Comparison of ENCODE assay signal across 1 cellular context in genomic region chrX:50858548-50858947, GRCh38.
TF ChIP-seq lines count a peak whose summit lies in the region.

No MANE protein-coding gene starts in this region.

TF ChIP-seq in liver, 16 proteins besides CTCF, POLR2A, EP300 and RAD21 (continued from another document):
- TF ChIP-seq REST (IDR thresholded peaks at IDR 0.05) (no peak), GABPA (IDR thresholded peaks at IDR 0.05 in 1 of 2, conservative IDR thresholded peaks at IDR 0.05 in 1 of 2) (no peak), HNF4A (conservative IDR thresholded peaks at IDR 0.05) (peak; percentile 35 to 36), JUND (IDR thresholded peaks at IDR 0.05) (no peak), EGR1 (IDR thresholded peaks at IDR 0.05; ENCODE audit: low read depth in 2 of 2) (no peak), FOXA2 (IDR thresholded peaks at IDR 0.05) (peak; percentile 34), TAF1 (conservative IDR thresholded peaks at IDR 0.05) (no peak), FOXA1 (IDR thresholded peaks at IDR 0.05) (no peak), NR2F2 (IDR thresholded peaks at IDR 0.05) (no peak)
- TF ChIP-seq, protein P1, sequence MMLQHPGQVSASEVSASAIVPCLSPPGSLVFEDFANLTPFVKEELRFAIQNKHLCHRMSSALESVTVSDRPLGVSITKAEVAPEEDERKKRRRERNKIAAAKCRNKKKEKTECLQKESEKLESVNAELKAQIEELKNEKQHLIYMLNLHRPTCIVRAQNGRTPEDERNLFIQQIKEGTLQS (IDR thresholded peaks at IDR 0.05) = no peak
